Comparison of ENCODE assay signal across 10 cellular contexts in the genomic region with DNA sequence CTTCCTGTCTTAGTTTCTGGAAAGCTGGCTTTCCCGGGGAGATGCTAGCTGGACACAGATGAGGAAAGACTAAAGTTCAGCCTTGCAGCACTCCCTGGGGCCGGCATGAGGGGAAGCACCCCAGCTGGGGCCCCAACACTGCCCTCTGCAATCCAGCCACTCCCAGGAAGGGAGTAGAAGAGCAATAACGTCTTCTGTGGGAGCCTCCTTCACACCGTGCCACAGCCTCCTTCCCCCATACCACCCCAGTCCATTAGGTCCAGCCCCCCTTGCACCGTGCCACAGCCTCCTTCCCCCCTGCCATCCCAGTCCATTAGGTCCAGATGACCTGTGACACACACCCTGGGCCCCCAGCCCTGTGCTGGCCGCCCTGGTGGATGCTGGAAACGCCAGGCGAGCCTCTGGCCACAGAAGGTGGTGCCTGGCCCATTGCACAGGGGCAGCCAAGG. TPM values are rescaled to one million over a fixed set of nuclear protein-coding genes. Genes with fewer than 3 reads are reported as not detected.
A peak's percentile ranks its signal among the peaks of the same experiment; 100 is the strongest.
DNase-seq lines count a peak whose midpoint lies in the region; ATAC-seq, FAIRE-seq and TF ChIP-seq lines count a peak whose summit lies in the region.
"Had no signal": no experiment of that assay in that cellular context is flagged by ENCODE, and none has a peak within 500 bp of the region (broad histone marks: within the 10 kb centered on the region; RNA-seq: fewer than 3 reads in every experiment).

No MANE protein-coding gene starts in this region.

- H3K9me3 ChIP-seq in Peyer's patch = no peaks in the 10 kb centered on the region
- H3K9me3 ChIP-seq in testis = no peaks in the 10 kb centered on the region
- H3K9me3 ChIP-seq in small intestine (ENCODE audit: control insufficient read depth, low read depth) = no peaks in the 10 kb centered on the region
- H3K9me3 ChIP-seq: BE2C, gastrocnemius medialis had no signal

- intact Hi-C loops in testis (cut with DNase I; ENCODE audit: low total_unique reads) = no loop called here

- no peak for DNase-seq in activated naive CD4-positive, alpha-beta T cell treated with anti-CD3 and anti-CD28 coated beads, Interleukin-2, amount 50 U/mL, for 72 hours (ENCODE audit: low spot score in 2 of 2)
- no peak for DNase-seq in activated naive CD4-positive, alpha-beta T cell (lab: John Stamatoyannopoulos, UW)
- peak in 1 of 3 donors; percentile 45 for DNase-seq in Peyer's patch
- DNase-seq in epithelial cell of prostate (ENCODE audit: low read depth, low spot score) = no peak
- peak; percentile 14 for DNase-seq in testis
- DNase-seq in activated gamma-delta T cell treated with Interleukin-2 at 50 U/mL for 16 hours = no peak
- no peak for DNase-seq in small intestine

- no peak overlapping the region for H3K4me3 ChIP-seq in Peyer's patch
- no peak overlapping the region for H3K4me3 ChIP-seq in testis
- H3K4me3 ChIP-seq in small intestine (ENCODE audit: low read depth in 1 of 2, low read length in 2 of 2) = no peak overlapping the region
- H3K4me3 ChIP-seq: gastrocnemius medialis had no signal

- H3K36me3 ChIP-seq in Peyer's patch (no peaks in the 10 kb centered on the region), testis (ENCODE audit: low read depth, missing control alignments) (no peaks in the 10 kb centered on the region), small intestine (ENCODE audit: control insufficient read depth in 2 of 2, insufficient read depth in 2 of 2, low read length in 2 of 2) (no peaks in the 10 kb centered on the region)
- H3K36me3 ChIP-seq: BE2C, gastrocnemius medialis had no signal

- ATAC-seq in activated naive CD4-positive, alpha-beta T cell treated with anti-CD3 and anti-CD28 coated beads, Interleukin-2, amount 50 U/mL, for 72 hours = peak; percentile 9 to 19
- ATAC-seq in HG03521 (IDR thresholded peaks at IDR 0.05; ENCODE audit: unreplicated experiment) = no peak

- no peak for TF ChIP-seq CTCF in Peyer's patch (IDR thresholded peaks at IDR 0.05)
- no peak for TF ChIP-seq CTCF in testis (IDR thresholded peaks at IDR 0.05)

- no peaks in the 10 kb centered on the region for H3K27me3 ChIP-seq in Peyer's patch
- no peaks in the 10 kb centered on the region for H3K27me3 ChIP-seq in testis
- no peaks in the 10 kb centered on the region for H3K27me3 ChIP-seq in small intestine (ENCODE audit: control insufficient read depth in 2 of 2, insufficient read depth in 2 of 2, low read length in 2 of 2)
- H3K27me3 ChIP-seq: BE2C had no signal

- H3K27ac ChIP-seq in Peyer's patch (peak overlapping the region in 3 of 4 donors; percentile 6 to 42 (median 36)), epithelial cell of prostate (peak overlapping the region; percentile 30), testis (no peak overlapping the region), small intestine (ENCODE audit: low read depth in 1 of 2, low read length in 1 of 2) (peak overlapping the region in 1 of 2 donors; percentile 34)
- H3K27ac ChIP-seq: gastrocnemius medialis had no signal

- no peak for FAIRE-seq in small intestine (lab: Jason Lieb, UNC)

- TF ChIP-seq POLR2A in Peyer's patch (IDR thresholded peaks at IDR 0.05) = no peak
- no peak for TF ChIP-seq POLR2A in testis (IDR thresholded peaks at IDR 0.05)

- H3K4me1 ChIP-seq in Peyer's patch (peaks cover 0 to 9% (median 4%) of the 10 kb centered on the region in 4 donors), testis (peaks cover 8% of the 10 kb centered on the region), small intestine (ENCODE audit: control insufficient read depth in 2 of 2, insufficient read depth in 1 of 2, low read depth in 1 of 2, low read length in 1 of 2) (peaks cover 0 to 2% of the 10 kb centered on the region in 2 donors)
- H3K4me1 ChIP-seq: BE2C had no signal

- 25 to 37% methylated on average over 5 to 8 of the region's 8 CpGs for WGBS in testis, 2 donors
- WGBS in small intestine, 3 donors = 32 to 40% (median 37%) methylated on average over 8 of the region's 8 CpGs

- peak overlapping the region in 1 of 2 donors; percentile 17 for H3K27ac Mint-ChIP-seq in activated naive CD4-positive, alpha-beta T cell treated with anti-CD3 and anti-CD28 coated beads, Interleukin-2, amount 50 U/mL, for 72 hours

- H3K9me3 Mint-ChIP-seq in activated naive CD4-positive, alpha-beta T cell treated with anti-CD3 and anti-CD28 coated beads, Interleukin-2, amount 50 U/mL, for 72 hours = no peaks in the 10 kb centered on the region

- H3K36me3 Mint-ChIP-seq in activated naive CD4-positive, alpha-beta T cell treated with anti-CD3 and anti-CD28 coated beads, Interleukin-2, amount 50 U/mL, for 72 hours = no peaks in the 10 kb centered on the region

RNA-seq across cellular contexts. Expression of gene PRDM11, which starts 44.1 kb away (rescaled TPM):
- total RNA-seq in activated naive CD4-positive, alpha-beta T cell treated with anti-CD3 and anti-CD28 coated beads, Interleukin-2, amount 50 U/mL, for 72 hours = 1 to 10 TPM in 1 of 2 donors, under 1 TPM in 1; 0.57 to 1.5 TPM
- total RNA-seq in Peyer's patch (10 to 100 TPM in 1 of 4 donors, 1 to 10 TPM in 3; 4.4 to 10.7 (median 7.0) TPM), testis (10 to 100 TPM; 13.6 to 15.9 TPM)
- polyA plus RNA-seq in testis (ENCODE audit: insufficient read depth, low read depth, low replicate concordance) (6.4 TPM), small intestine (1 to 10 TPM in 2 of 3 donors, under 1 TPM in 1; 0.45 to 4.8 (median 1.6) TPM)

Comparison
In these comparisons a context has a peak if more than half of its experiments do, and no peak if none do; other contexts are left out.
1. H3K27ac ChIP-seq: peak in Peyer's patch (3 of 4) and epithelial cell of prostate (single experiment); none in testis (0 of 2).